ENCODE assay signal across 22 cellular contexts in the genomic region with DNA sequence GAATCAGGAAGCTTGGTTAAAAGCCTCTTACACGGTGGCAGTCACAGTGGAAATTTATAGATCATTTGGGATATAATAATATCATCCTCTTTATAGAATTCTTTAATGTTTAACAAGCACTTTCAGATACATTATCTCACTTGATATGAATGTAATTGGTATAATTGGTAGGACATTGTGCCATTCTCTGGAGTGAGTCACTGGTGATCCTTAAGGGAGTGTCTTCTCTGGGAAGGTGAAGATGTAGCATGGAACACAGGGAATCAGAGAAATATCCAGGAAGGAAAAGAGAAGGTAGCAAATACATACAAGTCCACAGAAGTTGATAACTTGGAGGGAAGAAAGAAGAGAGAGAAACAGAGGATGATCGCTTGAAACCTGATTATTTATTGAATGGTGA. TPM values are rescaled to one million over a fixed set of nuclear protein-coding genes. Genes with fewer than 3 reads are reported as not detected.
"Had no signal": no experiment of that assay in that cellular context is flagged by ENCODE, and none has a peak within 500 bp of the region (broad histone marks: within the 10 kb centered on the region; RNA-seq: fewer than 3 reads in every experiment).

No MANE protein-coding gene starts in this region.

- H3K27me3 ChIP-seq: upper lobe of left lung had no signal

- H3K4me3 ChIP-seq: dorsolateral prefrontal cortex, lung, thoracic aorta, upper lobe of left lung had no signal

- DNase-seq: activated CD4-positive, alpha-beta T cell treated with anti-CD3 and anti-CD28 coated beads, Interleukin-2, amount 10 ng/mL, durations not matched to agents 24 days and 14 days; activated CD4-positive, CD25-positive, alpha-beta regulatory T cell; activated CD8-positive, alpha-beta T cell treated with anti-CD3 and anti-CD28 coated beads for 36 hours; activated naive CD4-positive, alpha-beta T cell treated with Interleukin-2 at 50 U/mL for 16 hours; activated naive CD8-positive, alpha-beta T cell treated with anti-CD3 and anti-CD28 coated beads, Interleukin-2, amount 10 ng/mL, durations not matched to agents 7 days and 5 days; activated T-cell treated with anti-CD3 and anti-CD28 coated beads, Interleukin-2, amount 50 U/mL, for 1 hour; amygdala; central memory CD4-positive, alpha-beta T cell; dorsolateral prefrontal cortex; hypothalamus; kidney; nucleus accumbens; stimulated activated naive B cell treated with anti-CD40 and anti-IgM and Interleukin-4, amounts not matched to agents 10 μg/mL and 1 μg/mL and 100 μg/mL, for 72 hours; upper lobe of left lung had no signal

- H3K9me3 ChIP-seq: thoracic aorta, upper lobe of left lung had no signal

- H3K36me3 Mint-ChIP-seq: activated naive CD8-positive, alpha-beta T cell treated with anti-CD3 and anti-CD28 coated beads, Interleukin-2, amount 10 ng/mL, durations not matched to agents 7 days and 5 days; mesothelial cell of epicardium; natural killer cell treated with Interleukin-12 subunit alpha and Interleukin-12 subunit beta and Interleukin-15 and Interleukin-18, amount 100 ng/mL, for 72 hours; stimulated activated naive B cell treated with anti-CD40 and anti-IgM and Interleukin-4, amounts not matched to agents 10 μg/mL and 1 μg/mL and 100 μg/mL, for 72 hours had no signal

- ATAC-seq: activated CD8-positive, alpha-beta T cell treated with anti-CD3 and anti-CD28 coated beads for 36 hours; activated T-helper 17 cell treated with anti-CD3 and anti-CD28 coated beads, Interleukin-2, amount 50 U/mL, for 72 hours; left lobe of liver; natural killer cell treated with Interleukin-12 subunit alpha and Interleukin-12 subunit beta and Interleukin-15 and Interleukin-18, amount 100 ng/mL, for 72 hours; stimulated activated naive B cell treated with anti-CD40 and anti-IgM and Interleukin-4, amounts not matched to agents 10 μg/mL and 1 μg/mL and 100 μg/mL, for 72 hours had no signal

- H3K4me3 Mint-ChIP-seq: activated CD4-positive, alpha-beta T cell treated with anti-CD3 and anti-CD28 coated beads, Interleukin-2, amount 10 ng/mL, durations not matched to agents 24 days and 14 days; activated CD8-positive, alpha-beta T cell treated with anti-CD3 and anti-CD28 coated beads for 36 hours; activated naive CD8-positive, alpha-beta T cell treated with anti-CD3 and anti-CD28 coated beads, Interleukin-2, amount 10 ng/mL, durations not matched to agents 7 days and 5 days; activated T-helper 17 cell treated with anti-CD3 and anti-CD28 coated beads, Interleukin-2, amount 50 U/mL, for 72 hours; mesothelial cell of epicardium; natural killer cell treated with Interleukin-12 subunit alpha and Interleukin-12 subunit beta and Interleukin-15 and Interleukin-18, amount 100 ng/mL, for 72 hours; stimulated activated naive B cell treated with anti-CD40 and anti-IgM and Interleukin-4, amounts not matched to agents 10 μg/mL and 1 μg/mL and 100 μg/mL, for 72 hours had no signal

- H3K9me3 Mint-ChIP-seq: activated CD4-positive, alpha-beta T cell treated with anti-CD3 and anti-CD28 coated beads, Interleukin-2, amount 10 ng/mL, durations not matched to agents 24 days and 14 days; activated naive CD8-positive, alpha-beta T cell treated with anti-CD3 and anti-CD28 coated beads, Interleukin-2, amount 10 ng/mL, durations not matched to agents 7 days and 5 days; activated T-helper 17 cell treated with anti-CD3 and anti-CD28 coated beads, Interleukin-2, amount 50 U/mL, for 72 hours; mesothelial cell of epicardium; stimulated activated naive B cell treated with anti-CD40 and anti-IgM and Interleukin-4, amounts not matched to agents 10 μg/mL and 1 μg/mL and 100 μg/mL, for 72 hours had no signal

- H3K4me1 Mint-ChIP-seq: activated CD4-positive, alpha-beta T cell treated with anti-CD3 and anti-CD28 coated beads, Interleukin-2, amount 10 ng/mL, durations not matched to agents 24 days and 14 days; activated naive CD8-positive, alpha-beta T cell treated with anti-CD3 and anti-CD28 coated beads, Interleukin-2, amount 10 ng/mL, durations not matched to agents 7 days and 5 days; activated T-helper 17 cell treated with anti-CD3 and anti-CD28 coated beads, Interleukin-2, amount 50 U/mL, for 72 hours; mesothelial cell of epicardium; stimulated activated naive B cell treated with anti-CD40 and anti-IgM and Interleukin-4, amounts not matched to agents 10 μg/mL and 1 μg/mL and 100 μg/mL, for 72 hours had no signal

- H3K27ac ChIP-seq: dorsolateral prefrontal cortex, thoracic aorta, upper lobe of left lung had no signal

- H3K36me3 ChIP-seq: thoracic aorta, upper lobe of left lung had no signal

- H3K27me3 Mint-ChIP-seq: activated CD4-positive, alpha-beta T cell treated with anti-CD3 and anti-CD28 coated beads, Interleukin-2, amount 10 ng/mL, durations not matched to agents 24 days and 14 days; activated CD8-positive, alpha-beta T cell treated with anti-CD3 and anti-CD28 coated beads for 36 hours; activated naive CD8-positive, alpha-beta T cell treated with anti-CD3 and anti-CD28 coated beads, Interleukin-2, amount 10 ng/mL, durations not matched to agents 7 days and 5 days; activated T-helper 17 cell treated with anti-CD3 and anti-CD28 coated beads, Interleukin-2, amount 50 U/mL, for 72 hours; natural killer cell treated with Interleukin-12 subunit alpha and Interleukin-12 subunit beta and Interleukin-15 and Interleukin-18, amount 100 ng/mL, for 72 hours had no signal

- H3K4me1 ChIP-seq: upper lobe of left lung had no signal

- H3K27ac Mint-ChIP-seq: activated CD4-positive, alpha-beta T cell treated with anti-CD3 and anti-CD28 coated beads, Interleukin-2, amount 10 ng/mL, durations not matched to agents 24 days and 14 days; activated CD8-positive, alpha-beta T cell treated with anti-CD3 and anti-CD28 coated beads for 36 hours; activated naive CD8-positive, alpha-beta T cell treated with anti-CD3 and anti-CD28 coated beads, Interleukin-2, amount 10 ng/mL, durations not matched to agents 7 days and 5 days; activated T-helper 17 cell treated with anti-CD3 and anti-CD28 coated beads, Interleukin-2, amount 50 U/mL, for 72 hours; mesothelial cell of epicardium; natural killer cell treated with Interleukin-12 subunit alpha and Interleukin-12 subunit beta and Interleukin-15 and Interleukin-18, amount 100 ng/mL, for 72 hours; stimulated activated naive B cell treated with anti-CD40 and anti-IgM and Interleukin-4, amounts not matched to agents 10 μg/mL and 1 μg/mL and 100 μg/mL, for 72 hours had no signal

RNA-seq across cellular contexts. Expression of a gene that starts 9.8 kb away (rescaled TPM):
- total RNA-seq: activated CD4-positive, alpha-beta T cell treated with anti-CD3 and anti-CD28 coated beads, Interleukin-2, amount 10 ng/mL, durations not matched to agents 24 days and 14 days; activated CD8-positive, alpha-beta T cell treated with anti-CD3 and anti-CD28 coated beads for 36 hours; activated naive CD8-positive, alpha-beta T cell treated with anti-CD3 and anti-CD28 coated beads, Interleukin-2, amount 10 ng/mL, durations not matched to agents 7 days and 5 days; activated T-helper 17 cell treated with anti-CD3 and anti-CD28 coated beads, Interleukin-2, amount 50 U/mL, for 72 hours; epithelial cell of proximal tubule; natural killer cell treated with Interleukin-12 subunit alpha and Interleukin-12 subunit beta and Interleukin-15 and Interleukin-18, amount 100 ng/mL, for 72 hours; renal cortical epithelial cell had no signal
